Comparison of ENCODE assay signal across 11 cellular contexts in genomic region chr5:141843156-141843927, GRCh38. TPM values are rescaled to one million over a fixed set of nuclear protein-coding genes. Genes with fewer than 3 reads are reported as not detected.
DNase-seq lines count a peak whose midpoint lies in the region; ATAC-seq and TF ChIP-seq lines count a peak whose summit lies in the region.
"Had no signal": no experiment of that assay in that cellular context is flagged by ENCODE, and none has a peak within 500 bp of the region (broad histone marks: within the 10 kb centered on the region; RNA-seq: fewer than 3 reads in every experiment).

No MANE protein-coding gene starts in this region.

- peaks cover 11% of the 10 kb centered on the region for H3K4me1 Mint-ChIP-seq in activated CD4-positive, alpha-beta T cell treated with anti-CD3 and anti-CD28 coated beads, Interleukin-2, amount 10 ng/mL, durations not matched to agents 7 days and 5 days
- H3K4me1 Mint-ChIP-seq in chondrocyte (ENCODE audit: low read depth), result peaks cover 78% of the 10 kb centered on the region
- peaks cover 5% of the 10 kb centered on the region for H3K4me1 Mint-ChIP-seq in CD8-positive, alpha-beta T cell (ENCODE audit: low read depth)

- POLR2A ChIA-PET in activated CD4-positive, alpha-beta T cell treated with anti-CD3 and anti-CD28 coated beads, Interleukin-2, amount 10 ng/mL, durations not matched to agents 7 days and 5 days (lab: Charles Lee), result no interaction called here
- POLR2A ChIA-PET in CD8-positive, alpha-beta T cell (lab: Charles Lee), result interaction anchor here (0.7 kb wide), 1 partner anchor 125 kb away, joined by 3 read pairs; the partner anchor contains the start of gene RNF14

- no peaks in the 10 kb centered on the region for H3K27me3 ChIP-seq in uterus
- H3K27me3 ChIP-seq in effector memory CD4-positive, alpha-beta T cell (replicated peaks; ENCODE audit: control insufficient read depth, insufficient read depth, low read length, poor library complexity, severe bottlenecking), result no peaks in the 10 kb centered on the region
- H3K27me3 ChIP-seq in CD8-positive, alpha-beta T cell (ENCODE audit: insufficient read depth, low read length), result no peaks in the 10 kb centered on the region

- no peak overlapping the region for H3K4me3 ChIP-seq in uterus
- H3K4me3 ChIP-seq in effector memory CD4-positive, alpha-beta T cell (ENCODE audit: insufficient read depth, low read depth, low read length, poor library complexity, severe bottlenecking), result no peak overlapping the region
- H3K4me3 ChIP-seq in CD8-positive, alpha-beta T cell (ENCODE audit: low read depth, low read length), result no peak overlapping the region
- H3K4me3 ChIP-seq: thoracic aorta had no signal

- no peaks in the 10 kb centered on the region for H3K9me3 Mint-ChIP-seq in activated CD4-positive, alpha-beta T cell treated with anti-CD3 and anti-CD28 coated beads, Interleukin-2, amount 10 ng/mL, durations not matched to agents 7 days and 5 days
- H3K9me3 Mint-ChIP-seq in chondrocyte (ENCODE audit: low read depth), result no peaks in the 10 kb centered on the region
- no peaks in the 10 kb centered on the region for H3K9me3 Mint-ChIP-seq in CD8-positive, alpha-beta T cell
- H3K9me3 Mint-ChIP-seq: activated B cell treated with CpG ODN at 0.5 μM for 24 hours had no signal

- H3K27ac ChIP-seq in uterus, result peak overlapping the region; percentile 60 to 61
- H3K27ac ChIP-seq in effector memory CD4-positive, alpha-beta T cell (ENCODE audit: insufficient read depth, low read length, poor library complexity, severe bottlenecking), result no peak overlapping the region
- no peak overlapping the region for H3K27ac ChIP-seq in CD8-positive, alpha-beta T cell (ENCODE audit: low read depth, low read length)
- H3K27ac ChIP-seq: thoracic aorta had no signal

- intact Hi-C loops in left colon (cut with DNase I, micrococcal nuclease), result no loop called here
- intact Hi-C loops in uterus (cut with DNase I; ENCODE audit: low total_unique reads), result no loop called here
- intact Hi-C loops in CD8-positive, alpha-beta T cell (cut with DNase I, micrococcal nuclease), result no loop called here

- peaks cover 8% of the 10 kb centered on the region for H3K27me3 Mint-ChIP-seq in activated CD4-positive, alpha-beta T cell treated with anti-CD3 and anti-CD28 coated beads, Interleukin-2, amount 10 ng/mL, durations not matched to agents 7 days and 5 days
- H3K27me3 Mint-ChIP-seq in chondrocyte (ENCODE audit: low read depth), result no peaks in the 10 kb centered on the region
- peaks cover 7% of the 10 kb centered on the region for H3K27me3 Mint-ChIP-seq in CD8-positive, alpha-beta T cell (ENCODE audit: low read depth)

- peak overlapping the region; percentile 59 for H3K27ac Mint-ChIP-seq in activated CD4-positive, alpha-beta T cell treated with anti-CD3 and anti-CD28 coated beads, Interleukin-2, amount 10 ng/mL, durations not matched to agents 7 days and 5 days
- peak overlapping the region; percentile 87 for H3K27ac Mint-ChIP-seq in chondrocyte (ENCODE audit: unreplicated experiment)
- H3K27ac Mint-ChIP-seq in CD8-positive, alpha-beta T cell, result no peak overlapping the region
- H3K27ac Mint-ChIP-seq: activated B cell treated with CpG ODN at 0.5 μM for 24 hours had no signal

- H3K4me1 ChIP-seq in uterus, result peaks cover 0 to 10% of the 10 kb centered on the region in 2 donors
- H3K4me1 ChIP-seq in effector memory CD4-positive, alpha-beta T cell (ENCODE audit: control insufficient read depth, insufficient read depth, low read length, poor library complexity, severe bottlenecking), result no peaks in the 10 kb centered on the region
- H3K4me1 ChIP-seq in CD8-positive, alpha-beta T cell (ENCODE audit: insufficient read depth, low read length), result no peaks in the 10 kb centered on the region

- H3K9me3 ChIP-seq in uterus, result no peaks in the 10 kb centered on the region
- no peaks in the 10 kb centered on the region for H3K9me3 ChIP-seq in effector memory CD4-positive, alpha-beta T cell (ENCODE audit: control insufficient read depth, low read length)
- no peaks in the 10 kb centered on the region for H3K9me3 ChIP-seq in CD8-positive, alpha-beta T cell (ENCODE audit: low read length)
- H3K9me3 ChIP-seq: thoracic aorta had no signal

- no peaks in the 10 kb centered on the region for H3K36me3 ChIP-seq in uterus
- H3K36me3 ChIP-seq in effector memory CD4-positive, alpha-beta T cell (ENCODE audit: control insufficient read depth, insufficient read depth, low read length), result no peaks in the 10 kb centered on the region
- H3K36me3 ChIP-seq in CD8-positive, alpha-beta T cell (ENCODE audit: insufficient read depth, low read length), result no peaks in the 10 kb centered on the region
- H3K36me3 ChIP-seq: thoracic aorta had no signal

- ATAC-seq in left colon (peak; percentile 7), GM19455 (IDR thresholded peaks at IDR 0.05; ENCODE audit: unreplicated experiment) (no peak)
- no peak for ATAC-seq in CD8-positive, alpha-beta T cell

- TF ChIP-seq POLR2A in uterus (IDR thresholded peaks at IDR 0.05), result no peak

- no peaks in the 10 kb centered on the region for H3K36me3 Mint-ChIP-seq in activated CD4-positive, alpha-beta T cell treated with anti-CD3 and anti-CD28 coated beads, Interleukin-2, amount 10 ng/mL, durations not matched to agents 7 days and 5 days (ENCODE audit: low read depth)
- H3K36me3 Mint-ChIP-seq in chondrocyte (ENCODE audit: low read depth), result no peaks in the 10 kb centered on the region
- H3K36me3 Mint-ChIP-seq in CD8-positive, alpha-beta T cell, result no peaks in the 10 kb centered on the region

- TF ChIP-seq CTCF in chondrocyte (IDR thresholded peaks at IDR 0.05) (no peak), uterus (IDR thresholded peaks at IDR 0.05) (no peak)
- TF ChIP-seq CTCF in CD8-positive, alpha-beta T cell (IDR thresholded peaks at IDR 0.05), result no peak

- DNase-seq in activated CD4-positive, alpha-beta T cell treated with anti-CD3 and anti-CD28 coated beads, Interleukin-2, amount 10 ng/mL, durations not matched to agents 7 days and 5 days, result no peak
- no peak for DNase-seq in activated CD4-positive, alpha-beta T cell treated with anti-CD3 and anti-CD28 coated beads for 4 hours
- DNase-seq in chondrocyte (ENCODE audit: low spot score) (no peak), left colon (peak in 1 of 2 donors; percentile 23), uterus (no peak)
- no peak for DNase-seq in effector memory CD4-positive, alpha-beta T cell
- no peak for DNase-seq in CD8-positive, alpha-beta T cell
- DNase-seq: activated B cell treated with CpG ODN at 0.5 μM for 24 hours; activated naive CD4-positive, alpha-beta T cell treated with Interleukin-2 at 50 U/mL for 16 hours had no signal

- CTCF ChIA-PET in activated CD4-positive, alpha-beta T cell treated with anti-CD3 and anti-CD28 coated beads, Interleukin-2, amount 10 ng/mL, durations not matched to agents 7 days and 5 days (lab: Charles Lee), result interaction anchor here (1.2 to 1.7 kb wide), 2 partner anchors 164 to 801 kb away, joined by 3 to 4 read pairs; no protein-coding TSS in a partner anchor
- CTCF ChIA-PET in CD8-positive, alpha-beta T cell (lab: Charles Lee), result no interaction called here

- no peak overlapping the region for H3K4me3 Mint-ChIP-seq in activated CD4-positive, alpha-beta T cell treated with anti-CD3 and anti-CD28 coated beads, Interleukin-2, amount 10 ng/mL, durations not matched to agents 7 days and 5 days
- H3K4me3 Mint-ChIP-seq in chondrocyte (ENCODE audit: unreplicated experiment), result no peak overlapping the region
- H3K4me3 Mint-ChIP-seq in CD8-positive, alpha-beta T cell, result no peak overlapping the region
- H3K4me3 Mint-ChIP-seq: activated B cell treated with CpG ODN at 0.5 μM for 24 hours had no signal

RNA-seq across cellular contexts. Expression of gene PCDH1, which starts 34.9 kb away (rescaled TPM):
- total RNA-seq in activated CD4-positive, alpha-beta T cell treated with anti-CD3 and anti-CD28 coated beads, Interleukin-2, amount 10 ng/mL, durations not matched to agents 7 days and 5 days, result not detected
- total RNA-seq in chondrocyte (10.9 to 85.4 TPM (median 82.9 TPM) in 3 replicates), left colon (100 to 1,000 TPM; 133 to 147 TPM), uterus (10 to 100 TPM; 29.2 to 46.7 (median 31.5) TPM)
- under 1 TPM in 1 of 2 experiments, not detected in 1; 0.24 TPM for total RNA-seq in CD8-positive, alpha-beta T cell
- total RNA-seq: activated B cell treated with CpG ODN at 0.5 μM for 24 hours had no signal

Comparison
In these comparisons a context has a peak if more than half of its experiments do, and no peak if none do; other contexts are left out.
1. H3K27ac ChIP-seq: peak in uterus (2 of 2); none in effector memory CD4-positive, alpha-beta T cell (single experiment) and CD8-positive, alpha-beta T cell (single experiment).